ENCODE assay signal across 18 cellular contexts in the genomic region with DNA sequence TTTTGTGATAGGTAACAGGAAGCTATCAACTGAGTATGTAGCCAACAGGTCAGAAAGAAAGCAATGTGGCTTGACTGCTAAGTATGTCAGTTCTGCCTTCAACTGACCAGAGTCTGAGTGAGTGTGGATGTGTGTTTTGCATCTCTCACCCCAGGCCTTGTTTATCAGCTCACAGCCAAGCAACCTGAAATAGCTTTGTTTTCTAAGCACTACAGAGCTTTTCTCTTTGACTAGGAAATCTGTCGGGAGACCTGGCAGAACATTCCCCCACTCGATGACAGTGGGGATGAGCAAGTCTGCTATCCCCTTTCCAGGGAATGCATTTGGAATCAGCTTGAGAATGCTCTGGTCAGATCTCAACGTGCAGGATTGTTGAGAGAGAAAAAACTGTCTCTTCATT.
DNase-seq lines count a peak whose midpoint lies in the region; ATAC-seq and TF ChIP-seq lines count a peak whose summit lies in the region.
"Had no signal": no experiment of that assay in that cellular context is flagged by ENCODE, and none has a peak within 500 bp of the region (broad histone marks: within the 10 kb centered on the region; RNA-seq: fewer than 3 reads in every experiment).

No MANE protein-coding gene starts in this region.

- no peaks in the 10 kb centered on the region for H3K9me3 ChIP-seq in HUES48 (ENCODE audit: control insufficient read depth, insufficient read depth, low read length)
- H3K9me3 ChIP-seq in neuronal stem cell (replicated peaks in 1 of 2; ENCODE audit: control insufficient read depth in 2 of 2, insufficient read depth in 1 of 2, low read depth in 1 of 2, low read length in 2 of 2) = no peaks in the 10 kb centered on the region
- H3K9me3 ChIP-seq in right lobe of liver = no peaks in the 10 kb centered on the region
- H3K9me3 ChIP-seq: BLaER1 had no signal

- peak; percentile 23 for DNase-seq in choroid plexus epithelial cell (ENCODE audit: low read depth)
- peak; percentile 74 for DNase-seq in islet precursor cell
- peak; percentile 27 for DNase-seq in neuronal stem cell (ENCODE audit: low spot score)
- DNase-seq in right lobe of liver = no peak
- DNase-seq in dedifferentiated amniotic fluid mesenchymal stem cell (ENCODE audit: extremely low spot score) = no peak
- no peak for DNase-seq in activated CD4-positive, alpha-beta T cell treated with anti-CD3 and anti-CD28 coated beads for 48 hours
- DNase-seq: CD4-positive, alpha-beta memory T cell; DMS153; H7; NCI-H1092 treated with DMSO at 0.1 percent for 48 hours; NCI-H146; NCI-H2081; RPMI8226; SIG-M5 had no signal

- H3K36me3 ChIP-seq in HUES48 (ENCODE audit: control insufficient read depth, insufficient read depth, low read length) (no peaks in the 10 kb centered on the region), neuronal stem cell (replicated peaks in 1 of 2; ENCODE audit: control insufficient read depth in 2 of 2, insufficient read depth in 2 of 2, low read length in 2 of 2) (no peaks in the 10 kb centered on the region), right lobe of liver (no peaks in the 10 kb centered on the region)
- H3K36me3 ChIP-seq: BLaER1 had no signal

- H3K23ac ChIP-seq in neuronal stem cell (ENCODE audit: low read depth, low read length, poor library complexity) = no peak overlapping the region

- H3K4me2 ChIP-seq in neuronal stem cell (ENCODE audit: insufficient read depth, low read length, poor library complexity, severe bottlenecking) = no peak overlapping the region
- H3K4me2 ChIP-seq: BLaER1 had no signal

- peak overlapping the region; percentile 10 for H3K27ac ChIP-seq in HUES48 (ENCODE audit: low read depth, low read length)
- peak overlapping the region; percentile 72 for H3K27ac ChIP-seq in neuronal stem cell (replicated peaks; ENCODE audit: low read length)
- H3K27ac ChIP-seq in right lobe of liver = no peak overlapping the region
- H3K27ac ChIP-seq: BLaER1 had no signal

- H3K4me3 ChIP-seq in HUES48 (ENCODE audit: low read depth, low read length) = no peak overlapping the region
- no peak overlapping the region for H3K4me3 ChIP-seq in choroid plexus epithelial cell (ENCODE audit: low read depth, low read length)
- H3K4me3 ChIP-seq in neuronal stem cell (ENCODE audit: low read length in 2 of 2) = no peak overlapping the region
- no peak overlapping the region for H3K4me3 ChIP-seq in right lobe of liver
- H3K4me3 ChIP-seq: BLaER1, K562 had no signal

- no peak overlapping the region for H3K9ac ChIP-seq in HUES48 (ENCODE audit: low read depth, low read length)
- H3K9ac ChIP-seq in neuronal stem cell (ENCODE audit: low read depth, low read length, poor library complexity) = no peak overlapping the region
- H3K9ac ChIP-seq: BLaER1 had no signal

- H4K91ac ChIP-seq in neuronal stem cell (ENCODE audit: low read depth, low read length, poor library complexity) = no peak overlapping the region

- peak overlapping the region; percentile 74 for H2AFZ ChIP-seq in neuronal stem cell (ENCODE audit: low read length)

- no peak overlapping the region for H2BK12ac ChIP-seq in neuronal stem cell (ENCODE audit: low read length)

- H3K79me1 ChIP-seq in neuronal stem cell (ENCODE audit: low read depth, low read length) = no peaks in the 10 kb centered on the region

- H3K14ac ChIP-seq in neuronal stem cell (ENCODE audit: low read length) = no peak overlapping the region

- H3K4ac ChIP-seq in neuronal stem cell (ENCODE audit: low read length) = no peak overlapping the region

- H3K18ac ChIP-seq in neuronal stem cell (ENCODE audit: low read length) = no peak overlapping the region

- no peak for TF ChIP-seq POLR2A in right lobe of liver (IDR thresholded peaks at IDR 0.05)

- TF ChIP-seq CTCF in choroid plexus epithelial cell (conservative IDR thresholded peaks at IDR 0.05; ENCODE audit: low read depth, low read length) (no peak), right lobe of liver (IDR thresholded peaks at IDR 0.05) (no peak)

- H3K27me3 ChIP-seq in HUES48 (ENCODE audit: control insufficient read depth, insufficient read depth, low read length) (no peaks in the 10 kb centered on the region), neuronal stem cell (ENCODE audit: control insufficient read depth in 3 of 3, insufficient read depth in 3 of 3, low read depth in 1 of 3, low read length in 3 of 3) (no peaks in the 10 kb centered on the region), right lobe of liver (no peaks in the 10 kb centered on the region)
- H3K27me3 ChIP-seq: BLaER1 had no signal

- H2BK5ac ChIP-seq in neuronal stem cell (ENCODE audit: low read length) = no peak overlapping the region

- no CpG with 5 or more reads among the region's 3 CpGs for WGBS in neuronal stem cell (ENCODE audit: extremely low coverage in 2 of 2, insufficient read length in 2 of 2, insufficient replicate concordance in 1 of 2), 2 donors
- 32% methylated on average over 3 of the region's 3 CpGs for WGBS in right lobe of liver (ENCODE audit: insufficient coverage, low coverage, low lambda C conversion rate, missing lambda C conversion rate)

- H3K4me1 ChIP-seq in HUES48 (ENCODE audit: control insufficient read depth, insufficient read depth, low read length) = peaks cover 5% of the 10 kb centered on the region
- H3K4me1 ChIP-seq in neuronal stem cell (ENCODE audit: control insufficient read depth in 2 of 2, insufficient read depth in 1 of 2, low read depth in 1 of 2, low read length in 2 of 2) = peaks cover 6 to 7% of the 10 kb centered on the region in 2 donors
- H3K4me1 ChIP-seq in right lobe of liver = no peaks in the 10 kb centered on the region
- H3K4me1 ChIP-seq: BLaER1 had no signal

- no peak for ATAC-seq in right lobe of liver
- ATAC-seq: K562, SK-N-SH treated with all-trans-retinoic acid at 6 μM for 48 hours had no signal

- H2AK5ac ChIP-seq in neuronal stem cell (ENCODE audit: low read depth, low read length) = no peak overlapping the region

- no peak overlapping the region for H4K8ac ChIP-seq in neuronal stem cell (ENCODE audit: low read depth, low read length)

- intact Hi-C loops in right lobe of liver (cut with DNase I) = no loop called here

- no peak overlapping the region for H2BK120ac ChIP-seq in neuronal stem cell (ENCODE audit: low read depth, low read length)

- no peak overlapping the region for H2BK15ac ChIP-seq in neuronal stem cell (ENCODE audit: low read length)

Comparison
In these comparisons a context has a peak if more than half of its experiments do, and no peak if none do; other contexts are left out.
1. H3K27ac ChIP-seq: peak in HUES48 (single experiment) and neuronal stem cell (single experiment); none in right lobe of liver (0 of 3).
2. DNase-seq: peak in choroid plexus epithelial cell (single experiment), islet precursor cell (single experiment) and neuronal stem cell (single experiment); none in right lobe of liver (0 of 3), dedifferentiated amniotic fluid mesenchymal stem cell (single experiment) and activated CD4-positive, alpha-beta T cell treated with anti-CD3 and anti-CD28 coated beads for 48 hours (single experiment).